ENCODE assay signal across 8 cellular contexts in genomic region chr7:12569673-12570072, GRCh38. TPM values are rescaled to one million over a fixed set of nuclear protein-coding genes. Genes with fewer than 3 reads are reported as not detected.
DNase-seq lines count a peak whose midpoint lies in the region; ATAC-seq and TF ChIP-seq lines count a peak whose summit lies in the region.

No MANE protein-coding gene starts in this region.

- ATAC-seq in GM21723 (IDR thresholded peaks at IDR 0.05; ENCODE audit: unreplicated experiment) (peak; percentile 47), HG02798 (IDR thresholded peaks at IDR 0.05; ENCODE audit: poor library complexity, unreplicated experiment) (no peak)

- DNase-seq in GM12865 (ENCODE audit: low read depth) (peak; percentile 58), NCI-H345 (lab: John Stamatoyannopoulos, UW) (peak; percentile 26), left kidney (ENCODE audit: low read depth, low spot score) (peak; percentile 23), CD1c-positive myeloid dendritic cell (ENCODE audit: extremely low spot score) (no peak), UCSD-AML1 (lab: John Stamatoyannopoulos, UW; ENCODE audit: unreplicated experiment) (no peak), tibial nerve (ENCODE audit: low spot score in 2 of 2) (no peak)

- no peak for TF ChIP-seq POLR2A in tibial nerve (IDR thresholded peaks at IDR 0.05)

- H3K27ac ChIP-seq in tibial nerve: no peak overlapping the region

- TF ChIP-seq CTCF in GM12865 (IDR thresholded peaks at IDR 0.05; ENCODE audit: insufficient read depth, low read depth, low read length, missing control alignments) (no peak), tibial nerve (IDR thresholded peaks at IDR 0.05) (no peak)

- no peak for TF ChIP-seq EP300 in tibial nerve (IDR thresholded peaks at IDR 0.05)

- no peaks in the 10 kb centered on the region for H3K9me3 ChIP-seq in tibial nerve

- no peaks in the 10 kb centered on the region for H3K36me3 ChIP-seq in tibial nerve

- H3K4me1 ChIP-seq in tibial nerve: peaks cover 0 to 20% (median 8%) of the 10 kb centered on the region in 4 donors

- WGBS in tibial nerve, 2 donors: 39 to 44% methylated on average over 5 of the region's 5 CpGs

- H3K27me3 ChIP-seq in tibial nerve: peaks cover 0 to 26% of the 10 kb centered on the region in 2 donors

- H3K4me3 ChIP-seq in GM12865 (ENCODE audit: low read depth, low read length): peak overlapping the region; percentile 52
- H3K4me3 ChIP-seq in tibial nerve: peak overlapping the region in 1 of 4 donors; percentile 43

RNA-seq across cellular contexts. Expression of gene SCIN, which starts 0.8 kb away (rescaled TPM):
- 1 to 10 TPM in 3 of 4 donors, under 1 TPM in 1; under 0.01 to 7.0 (median 2.2) TPM for total RNA-seq in tibial nerve

Comparison
In these comparisons a context has a peak if more than half of its experiments do, and no peak if none do; other contexts are left out.
1. DNase-seq: peak in GM12865 (single experiment), NCI-H345 (single experiment) and left kidney (single experiment); none in CD1c-positive myeloid dendritic cell (single experiment), UCSD-AML1 (single experiment) and tibial nerve (0 of 2).